16 cellular contexts compared by ENCODE assay signal in the genomic region with DNA sequence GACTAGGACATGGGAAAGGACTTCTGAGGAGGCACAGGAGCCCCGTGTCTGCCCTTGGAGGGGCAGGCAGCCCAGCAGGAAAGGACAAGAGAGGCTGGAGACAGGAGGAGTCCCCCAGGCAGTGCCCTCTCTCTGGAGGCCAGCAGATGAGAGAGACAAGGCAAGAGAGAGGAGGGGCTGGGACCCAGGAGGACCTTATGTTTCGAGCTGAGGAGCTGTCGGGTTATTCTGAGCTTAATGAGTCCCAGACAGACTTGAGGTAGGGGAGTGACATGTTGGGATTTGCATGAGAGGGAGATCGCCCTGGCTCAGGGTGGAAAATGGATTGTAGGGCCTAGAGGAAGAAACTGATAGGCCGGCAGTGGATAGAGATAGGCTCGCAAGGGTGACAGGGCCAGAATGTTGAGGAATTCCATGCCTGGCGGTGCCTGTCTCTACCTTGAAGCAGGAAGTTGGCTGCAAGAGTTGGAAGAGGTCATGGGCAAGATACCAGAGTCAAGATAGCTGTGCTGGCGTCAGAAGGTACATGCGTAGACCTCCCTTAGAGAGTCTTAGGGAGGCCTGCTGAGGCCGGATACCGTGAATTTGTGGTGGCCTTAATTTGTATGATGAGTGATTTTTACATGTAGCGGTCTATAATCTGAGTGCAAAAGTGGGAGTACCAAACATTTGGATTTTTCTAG. TPM values are rescaled to one million over a fixed set of nuclear protein-coding genes. Genes with fewer than 3 reads are reported as not detected.
A peak's percentile ranks its signal among the peaks of the same experiment; 100 is the strongest.
DNase-seq lines count a peak whose midpoint lies in the region; ATAC-seq and TF ChIP-seq lines count a peak whose summit lies in the region.
"Had no signal": no experiment of that assay in that cellular context is flagged by ENCODE, and none has a peak within 500 bp of the region (broad histone marks: within the 10 kb centered on the region; RNA-seq: fewer than 3 reads in every experiment).

No MANE protein-coding gene starts in this region.

- ATAC-seq in left cardiac atrium, result peak; percentile 61 to 89
- ATAC-seq: CD8-positive, alpha-beta T cell; GM12878; HepG2 had no signal

- H3K79me2 ChIP-seq in osteoblast (ENCODE audit: insufficient read depth, low read length) (no peaks in the 10 kb centered on the region), OCI-LY7 (ENCODE audit: insufficient read depth, low read depth, low read length) (no peaks in the 10 kb centered on the region)

- no peaks in the 10 kb centered on the region for H3K9me2 ChIP-seq in OCI-LY7 (ENCODE audit: insufficient read depth, low read length)

- H3K4me2 ChIP-seq in osteoblast (ENCODE audit: insufficient read depth, low read length), result no peak overlapping the region
- H3K4me2 ChIP-seq in OCI-LY7 (ENCODE audit: low read length), result no peak overlapping the region
- H3K4me2 ChIP-seq: BLaER1 treated with 17β-estradiol and CSF1 and Interleukin-3, amounts not matched to agents 10 nM and 100 nM had no signal

- H3K27me3 ChIP-seq in cardiac muscle cell (no peaks in the 10 kb centered on the region), right atrium auricular region (no peaks in the 10 kb centered on the region), osteoblast (ENCODE audit: insufficient read depth, low read length) (no peaks in the 10 kb centered on the region)
- H3K27me3 ChIP-seq: BLaER1 treated with 17β-estradiol and CSF1 and Interleukin-3, amounts not matched to agents 10 nM and 100 nM had no signal

- POLR2A ChIA-PET in OCI-LY7 (lab: Charles Lee), result interaction anchor here (0.6 kb wide), 1 partner anchor 20 kb away, joined by 3 read pairs; no protein-coding TSS in a partner anchor

- H3K9me3 ChIP-seq in cardiac muscle cell (ENCODE audit: low read depth) (no peaks in the 10 kb centered on the region), right atrium auricular region (no peaks in the 10 kb centered on the region), osteoblast (ENCODE audit: low read depth, low read length) (no peaks in the 10 kb centered on the region), OCI-LY7 (ENCODE audit: low read length) (no peaks in the 10 kb centered on the region)

- H3K36me3 ChIP-seq in cardiac muscle cell, result no peaks in the 10 kb centered on the region
- H3K36me3 ChIP-seq in right atrium auricular region, result no peaks in the 10 kb centered on the region
- no peaks in the 10 kb centered on the region for H3K36me3 ChIP-seq in osteoblast (ENCODE audit: insufficient read depth, low read length)
- H3K36me3 ChIP-seq in OCI-LY7 (ENCODE audit: insufficient read depth, low read length), result no peaks in the 10 kb centered on the region
- H3K36me3 ChIP-seq: BLaER1 treated with 17β-estradiol and CSF1 and Interleukin-3, amounts not matched to agents 10 nM and 100 nM had no signal

- DNase-seq in cardiac muscle cell (ENCODE audit: low read depth in 1 of 2, low spot score in 1 of 2) (no peak), right atrium auricular region (ENCODE audit: low spot score) (no peak), left cardiac atrium (peak; percentile 26), osteoblast (ENCODE audit: insufficient read length, low spot score, missing footprints) (peak; percentile 53), NCI-H2196 treated with DMSO at 0.1 percent for 48 hours (lab: John Stamatoyannopoulos, UW; ENCODE audit: unreplicated experiment) (no peak), OCI-LY7 (ENCODE audit: low spot score) (no peak), NOMO-1 (lab: John Stamatoyannopoulos, UW; ENCODE audit: unreplicated experiment in 2 of 2) (no peak)
- DNase-seq: Calu3; CD8-positive, alpha-beta T cell; DMS79 treated with DMSO at 0.1 percent for 48 hours; H9 had no signal

- H3K4me1 ChIP-seq in cardiac muscle cell (ENCODE audit: low read depth) (no peaks in the 10 kb centered on the region), right atrium auricular region (peaks cover 0 to 13% of the 10 kb centered on the region in 2 donors), osteoblast (ENCODE audit: insufficient read depth, low read length) (no peaks in the 10 kb centered on the region), OCI-LY7 (ENCODE audit: insufficient read depth, low read length, poor library complexity, severe bottlenecking) (peaks cover 16% of the 10 kb centered on the region)

- no peak overlapping the region for H2AFZ ChIP-seq in osteoblast (ENCODE audit: low read length)
- no peak overlapping the region for H2AFZ ChIP-seq in OCI-LY7 (ENCODE audit: low read length)

- CTCF ChIA-PET in OCI-LY7 (lab: Charles Lee; ENCODE audit: unreplicated experiment), result no interaction called here

- intact Hi-C loops in left cardiac atrium (cut with DNase I), result no loop called here
- intact Hi-C loops in OCI-LY7 (cut with micrococcal nuclease; ENCODE audit: unreplicated experiment), result no loop called here

- H3K4me3 ChIP-seq in cardiac muscle cell, result no peak overlapping the region
- no peak overlapping the region for H3K4me3 ChIP-seq in right atrium auricular region
- H3K4me3 ChIP-seq in osteoblast (ENCODE audit: insufficient read depth, low read length), result no peak overlapping the region
- H3K4me3 ChIP-seq in OCI-LY7 (ENCODE audit: low read depth, low read length, poor library complexity, severe bottlenecking), result no peak overlapping the region
- H3K4me3 ChIP-seq: BLaER1 treated with 17β-estradiol and CSF1 and Interleukin-3, amounts not matched to agents 10 nM and 100 nM; GM12878 had no signal

- H4K20me1 ChIP-seq in osteoblast (ENCODE audit: insufficient read depth, low read length) (no peaks in the 10 kb centered on the region), OCI-LY7 (ENCODE audit: insufficient read depth, low read length) (no peaks in the 10 kb centered on the region)
- H4K20me1 ChIP-seq: BLaER1 treated with 17β-estradiol and CSF1 and Interleukin-3, amounts not matched to agents 10 nM and 100 nM had no signal

- H3K27ac ChIP-seq in cardiac muscle cell (peak overlapping the region; percentile 2), right atrium auricular region (no peak overlapping the region), osteoblast (ENCODE audit: low read depth, low read length) (no peak overlapping the region), OCI-LY7 (ENCODE audit: low read depth, low read length, poor library complexity, severe bottlenecking) (no peak overlapping the region)
- H3K27ac ChIP-seq: BLaER1 treated with 17β-estradiol and CSF1 and Interleukin-3, amounts not matched to agents 10 nM and 100 nM had no signal

- TF ChIP-seq CTCF in cardiac muscle cell (IDR thresholded peaks at IDR 0.05; ENCODE audit: low read depth, low read length) (no peak), right atrium auricular region (IDR thresholded peaks at IDR 0.05) (no peak), osteoblast (IDR thresholded peaks at IDR 0.05; ENCODE audit: extremely low read depth, low read depth, low read length) (no peak), OCI-LY7 (conservative IDR thresholded peaks at IDR 0.05; ENCODE audit: low read length) (no peak)

- no TSS peak for BruUV-seq in OCI-LY7 (replicated peaks; lab: Mats Ljungman, UMichigan)

RNA-seq across cellular contexts. Expression of gene STOX2, which starts 19.4 kb away (rescaled TPM):
- total RNA-seq in cardiac muscle cell (11.5 and 20.1 TPM in 2 replicates), right atrium auricular region (10 to 100 TPM; 18.5 to 25.8 TPM), left cardiac atrium (10 to 100 TPM in 1 of 2 donors, 1 to 10 TPM in 1; 9.1 to 11.2 TPM), osteoblast (0.36 and 0.59 TPM in 2 replicates), OCI-LY7 (2022) (0.38 and 0.53 TPM in 2 replicates)
- polyA plus RNA-seq in cardiac muscle cell, result 5.3 and 6.4 TPM in 2 replicates
- not detected in 2 replicates for total RNA-seq in OCI-LY7 (2014; rRNA removed; shearing (Covaris generic))
- total RNA-seq: B cell; CD8-positive, alpha-beta T cell; G401 had no signal

Comparison
In these comparisons a context has a peak if more than half of its experiments do, and no peak if none do; other contexts are left out.
1. DNase-seq: peak in left cardiac atrium (single experiment) and osteoblast (single experiment); none in cardiac muscle cell (0 of 2), right atrium auricular region (single experiment), NCI-H2196 treated with DMSO at 0.1 percent for 48 hours (single experiment), OCI-LY7 (single experiment) and NOMO-1 (0 of 2).